21 cellular contexts compared by ENCODE assay signal in the genomic region with DNA sequence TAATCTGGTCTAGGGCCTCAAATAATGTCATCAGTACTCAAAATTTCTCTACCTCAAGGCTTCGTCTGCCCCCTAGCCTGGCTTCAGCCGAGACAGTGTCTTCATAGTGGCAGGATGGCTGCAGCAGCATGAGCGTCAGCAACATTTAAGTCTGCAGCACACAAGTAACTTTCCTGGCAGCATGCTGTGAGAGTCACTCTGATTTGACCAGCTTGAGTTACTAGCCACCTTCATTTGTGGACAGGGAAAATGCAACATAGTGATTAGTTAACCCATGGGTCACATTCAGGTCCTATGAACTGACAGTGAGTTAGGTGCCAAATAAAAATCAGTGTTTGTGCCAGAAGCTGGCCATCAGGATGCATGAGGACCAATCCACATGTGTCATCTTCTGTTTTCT.
DNase-seq lines count a peak whose midpoint lies in the region; ATAC-seq, FAIRE-seq and TF ChIP-seq lines count a peak whose summit lies in the region.
"Had no signal": no experiment of that assay in that cellular context is flagged by ENCODE, and none has a peak within 500 bp of the region (broad histone marks: within the 10 kb centered on the region; RNA-seq: fewer than 3 reads in every experiment).

No MANE protein-coding gene starts in this region.

- H3K27me3 ChIP-seq in liver (ENCODE audit: control insufficient read depth in 4 of 4, insufficient read depth in 4 of 4, low read length in 3 of 4) (no peaks in the 10 kb centered on the region), HepG2 (ENCODE audit: control insufficient read depth in 1 of 2, insufficient read depth in 2 of 2, low read length in 2 of 2) (no peaks in the 10 kb centered on the region), testis (no peaks in the 10 kb centered on the region), vagina (no peaks in the 10 kb centered on the region)
- H3K27me3 ChIP-seq: BLaER1 treated with 17β-estradiol and CSF1 and Interleukin-3, amounts not matched to agents 10 nM and 100 nM had no signal

- H3K36me3 ChIP-seq in liver (ENCODE audit: control insufficient read depth in 4 of 4, insufficient read depth in 3 of 4, low read depth in 1 of 4, low read length in 3 of 4), result no peaks in the 10 kb centered on the region
- H3K36me3 ChIP-seq in HepG2 (replicated peaks in 1 of 2; ENCODE audit: control insufficient read depth in 1 of 2, insufficient read depth in 2 of 2, low read length in 2 of 2), result no peaks in the 10 kb centered on the region
- no peaks in the 10 kb centered on the region for H3K36me3 ChIP-seq in testis (ENCODE audit: low read depth, missing control alignments)
- no peaks in the 10 kb centered on the region for H3K36me3 ChIP-seq in vagina
- H3K36me3 ChIP-seq: BLaER1 treated with 17β-estradiol and CSF1 and Interleukin-3, amounts not matched to agents 10 nM and 100 nM had no signal

- H3K4me1 ChIP-seq in liver (ENCODE audit: control insufficient read depth in 4 of 4, insufficient read depth in 4 of 4, low read length in 3 of 4), result peaks cover 0 to 24% (median 21%) of the 10 kb centered on the region in 4 donors
- H3K4me1 ChIP-seq in HepG2 (ENCODE audit: insufficient read depth, low read length), result peaks cover 14% of the 10 kb centered on the region; the same call in 1 of the 2 replicates
- H3K4me1 ChIP-seq in testis, result no peaks in the 10 kb centered on the region
- no peaks in the 10 kb centered on the region for H3K4me1 ChIP-seq in vagina
- H3K4me1 ChIP-seq: A549, Caco-2 had no signal

- H4K20me1 ChIP-seq in HepG2 (ENCODE audit: insufficient read depth, low read length), result no peaks in the 10 kb centered on the region
- H4K20me1 ChIP-seq: BLaER1 treated with 17β-estradiol and CSF1 and Interleukin-3, amounts not matched to agents 10 nM and 100 nM had no signal

- no peak for FAIRE-seq in HepG2 (lab: Jason Lieb, UNC)
- FAIRE-seq: A549, D721Med, G401.6, GM12891, GM19239 had no signal

- WGBS in liver, result 39% methylated on average over 3 of the region's 3 CpGs
- 64% methylated on average over 3 of the region's 3 CpGs for WGBS in HepG2 (ENCODE audit: low lambda C conversion rate)
- WGBS in testis, 2 donors, result 61 to 80% methylated on average over 3 of the region's 3 CpGs

- no peak for DNase-seq in HepG2 (ENCODE audit: low spot score)
- DNase-seq in left lobe of liver (ENCODE audit: low spot score), result peak; percentile 88
- DNase-seq in testis, result peak; percentile 23
- DNase-seq in NCI-H524 (lab: John Stamatoyannopoulos, UW), result no peak
- no peak for DNase-seq in vagina (ENCODE audit: extremely low spot score in 2 of 2)
- DNase-seq: AML-193; Caco-2; Calu3; CD4-positive, alpha-beta T cell; CD8-positive, alpha-beta T cell; DMS79 treated with DMSO at 0.1 percent for 48 hours; GF-D8 had no signal

- H3K4me3 ChIP-seq in liver (ENCODE audit: low read depth in 1 of 3, low read length in 3 of 3) (no peak overlapping the region), HepG2 (replicated peaks in 1 of 3; ENCODE audit: insufficient read depth in 1 of 3, low read depth in 2 of 3, low read length in 3 of 3) (no peak overlapping the region), testis (no peak overlapping the region), vagina (no peak overlapping the region)
- H3K4me3 ChIP-seq: A549; BLaER1 treated with 17β-estradiol and CSF1 and Interleukin-3, amounts not matched to agents 10 nM and 100 nM had no signal

- H3K27ac ChIP-seq in liver (ENCODE audit: low read depth in 1 of 2, low read length in 2 of 2), result peak overlapping the region; percentile 15 to 52
- no peak overlapping the region for H3K27ac ChIP-seq in HepG2 (ENCODE audit: extremely low read length, insufficient read depth, low read length)
- H3K27ac ChIP-seq in testis, result no peak overlapping the region
- H3K27ac ChIP-seq in vagina, result no peak overlapping the region
- H3K27ac ChIP-seq: 22Rv1; A549; BLaER1 treated with 17β-estradiol and CSF1 and Interleukin-3, amounts not matched to agents 10 nM and 100 nM; C4-2B had no signal

- intact Hi-C loops in HepG2 (cut with micrococcal nuclease; ENCODE audit: unreplicated experiment) (no loop called here), testis (cut with DNase I; ENCODE audit: low total_unique reads) (no loop called here), vagina (cut with DNase I) (no loop called here)

- TF ChIP-seq RAD21 in liver (IDR thresholded peaks at IDR 0.05), result peak; percentile 36 to 57
- no peak for TF ChIP-seq RAD21 in HepG2 (CRISPR knock-in tag; IDR thresholded peaks at IDR 0.05)

- POLR2A ChIA-PET in HepG2 (lab: Yijun Ruan, JAX), result no interaction called here

- H3K9ac ChIP-seq in liver (ENCODE audit: low read depth in 1 of 2, low read length in 2 of 2), result peak overlapping the region in 1 of 2 donors; percentile 44
- H3K9ac ChIP-seq in HepG2 (ENCODE audit: insufficient read depth, low read depth, low read length), result no peak overlapping the region
- H3K9ac ChIP-seq: BLaER1 treated with 17β-estradiol and CSF1 and Interleukin-3, amounts not matched to agents 10 nM and 100 nM had no signal

- H3K9me3 ChIP-seq in liver (ENCODE audit: control insufficient read depth in 4 of 4, low read length in 3 of 4) (no peaks in the 10 kb centered on the region), HepG2 (ENCODE audit: low read length) (peaks cover 80% of the 10 kb centered on the region), testis (no peaks in the 10 kb centered on the region), vagina (no peaks in the 10 kb centered on the region)
- H3K9me3 ChIP-seq: A549 had no signal

- no peak for TF ChIP-seq CTCF in liver (IDR thresholded peaks at IDR 0.05; ENCODE audit: low read depth, low read length, missing input control)
- no peak for TF ChIP-seq CTCF in HepG2 (CRISPR knock-in tag; IDR thresholded peaks at IDR 0.05)
- TF ChIP-seq CTCF in testis (IDR thresholded peaks at IDR 0.05), result no peak
- TF ChIP-seq CTCF in vagina (IDR thresholded peaks at IDR 0.05), result no peak

- H3K4me2 ChIP-seq in HepG2 (ENCODE audit: low read depth, low read length), result no peak overlapping the region
- H3K4me2 ChIP-seq: A549; BLaER1 treated with 17β-estradiol and CSF1 and Interleukin-3, amounts not matched to agents 10 nM and 100 nM had no signal

- TF ChIP-seq POLR2A in HepG2 (IDR thresholded peaks at IDR 0.05; ENCODE audit: insufficient read depth in 1 of 2, low read depth in 2 of 2, low read length in 2 of 2) (no peak), testis (IDR thresholded peaks at IDR 0.05) (no peak), vagina (IDR thresholded peaks at IDR 0.05) (no peak)

- no peaks in the 10 kb centered on the region for H3K79me2 ChIP-seq in HepG2 (ENCODE audit: insufficient read depth, low read length)

- ATAC-seq in HepG2 (no peak), left lobe of liver (peak; percentile 82)
- ATAC-seq: A549; CD8-positive, alpha-beta T cell had no signal

- in situ Hi-C loops in HepG2 (cut with HindIII; ENCODE audit: extremely low pct_ligation_motif_present, low pct_unique_long_range_greater_than_20kb), result no loop called here

- BruUV-seq in HepG2 (replicated peaks; lab: Mats Ljungman, UMichigan), result no TSS peak

- H2AFZ ChIP-seq in HepG2 (ENCODE audit: low read length), result no peak overlapping the region

- TF ChIP-seq EP300 in HepG2 (IDR thresholded peaks at IDR 0.05; ENCODE audit: low read depth in 2 of 2, low read length in 2 of 2) (no peak), HepG2 (CRISPR knock-in tag; IDR thresholded peaks at IDR 0.05; ENCODE audit: borderline replicate concordance) (no peak)

- CTCF ChIA-PET in HepG2 (lab: Yijun Ruan, JAX; ENCODE audit: low intra/inter-chr PET ratio, low total read pairs), result no interaction called here

TF ChIP-seq in liver, 16 proteins besides CTCF, POLR2A, EP300 and RAD21 (continues in another document):
- TF ChIP-seq GABPA (IDR thresholded peaks at IDR 0.05 in 1 of 2, conservative IDR thresholded peaks at IDR 0.05 in 1 of 2) (no peak), HNF4A (conservative IDR thresholded peaks at IDR 0.05) (peak; percentile 61 to 62), TAF1 (conservative IDR thresholded peaks at IDR 0.05) (no peak), RXRA (IDR thresholded peaks at IDR 0.05) (peak; percentile 75 to 80), YY1 (IDR thresholded peaks at IDR 0.05) (peak; percentile 72), HNF4G (IDR thresholded peaks at IDR 0.05) (no peak), JUND (IDR thresholded peaks at IDR 0.05) (peak; percentile 23 to 51), FOXA1 (IDR thresholded peaks at IDR 0.05) (no peak), EGR1 (IDR thresholded peaks at IDR 0.05; ENCODE audit: low read depth in 2 of 2) (no peak), SP1 (IDR thresholded peaks at IDR 0.05) (peak; percentile 50), FOXA2 (IDR thresholded peaks at IDR 0.05) (no peak)
- TF ChIP-seq, protein P1, sequence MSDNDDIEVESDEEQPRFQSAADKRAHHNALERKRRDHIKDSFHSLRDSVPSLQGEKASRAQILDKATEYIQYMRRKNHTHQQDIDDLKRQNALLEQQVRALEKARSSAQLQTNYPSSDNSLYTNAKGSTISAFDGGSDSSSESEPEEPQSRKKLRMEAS (IDR thresholded peaks at IDR 0.05), result peak; percentile 18

TF ChIP-seq in HepG2, 621 proteins besides CTCF, POLR2A, EP300 and RAD21:
- no peak for TF ChIP-seq ZBTB1 (CRISPR knock-in tag; IDR thresholded peaks at IDR 0.05; ENCODE audit: borderline replicate concordance)
- no peak for TF ChIP-seq WIZ (CRISPR knock-in tag; IDR thresholded peaks at IDR 0.05)
- TF ChIP-seq, protein P2, sequence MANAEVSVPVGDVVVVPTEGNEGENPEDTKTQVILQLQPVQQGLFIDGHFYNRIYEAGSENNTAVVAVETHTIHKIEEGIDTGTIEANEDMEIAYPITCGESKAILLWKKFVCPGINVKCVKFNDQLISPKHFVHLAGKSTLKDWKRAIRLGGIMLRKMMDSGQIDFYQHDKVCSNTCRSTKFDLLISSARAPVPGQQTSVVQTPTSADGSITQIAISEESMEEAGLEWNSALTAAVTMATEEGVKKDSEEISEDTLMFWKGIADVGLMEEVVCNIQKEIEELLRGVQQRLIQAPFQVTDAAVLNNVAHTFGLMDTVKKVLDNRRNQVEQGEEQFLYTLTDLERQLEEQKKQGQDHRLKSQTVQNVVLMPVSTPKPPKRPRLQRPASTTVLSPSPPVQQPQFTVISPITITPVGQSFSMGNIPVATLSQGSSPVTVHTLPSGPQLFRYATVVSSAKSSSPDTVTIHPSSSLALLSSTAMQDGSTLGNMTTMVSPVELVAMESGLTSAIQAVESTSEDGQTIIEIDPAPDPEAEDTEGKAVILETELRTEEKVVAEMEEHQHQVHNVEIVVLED (CRISPR knock-in tag; IDR thresholded peaks at IDR 0.05; ENCODE audit: borderline replicate concordance), result no peak
- no peak for TF ChIP-seq ZSCAN12 (CRISPR knock-in tag; IDR thresholded peaks at IDR 0.05)
TF ChIP-seq in HepG2: peak in this region for 0.

Comparison
In these comparisons a context has a peak if more than half of its experiments do, and no peak if none do; other contexts are left out.
1. H3K27ac ChIP-seq: peak in liver (2 of 2); none in HepG2 (single experiment), testis (0 of 2) and vagina (single experiment).
2. DNase-seq: peak in left lobe of liver (single experiment) and testis (single experiment); none in HepG2 (single experiment), NCI-H524 (0 of 2) and vagina (0 of 2).